ENCODE assay signal across 1 cellular context in the genomic region with DNA sequence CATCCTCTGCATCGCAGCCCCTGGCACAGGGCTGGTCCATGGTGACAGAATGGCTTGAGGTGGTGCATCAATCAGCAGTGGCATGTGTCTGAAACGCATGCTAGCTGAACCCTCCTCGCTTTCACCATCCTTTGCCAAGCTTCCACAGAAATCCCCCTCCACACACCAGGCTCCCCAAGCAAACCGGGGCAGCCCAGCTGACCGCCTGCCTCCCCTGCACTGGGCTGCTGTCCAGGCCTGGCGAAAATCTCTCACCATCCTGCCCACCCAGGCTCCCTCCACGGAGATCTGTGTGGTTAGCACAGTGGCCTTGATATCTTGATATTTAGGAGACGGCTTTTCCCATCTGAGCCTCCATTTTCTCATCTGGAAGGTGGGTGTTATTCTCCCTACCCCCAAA.
TF ChIP-seq lines count a peak whose summit lies in the region.

No MANE protein-coding gene starts in this region.

TF ChIP-seq in H1, 55 proteins besides CTCF, POLR2A, EP300 and RAD21:
- TF ChIP-seq BACH1 (IDR thresholded peaks at IDR 0.05; ENCODE audit: low read length) (no peak), SUZ12 (IDR thresholded peaks at IDR 0.05; ENCODE audit: low read length) (no peak), GTF2F1 (IDR thresholded peaks at IDR 0.05; ENCODE audit: borderline replicate concordance, low read depth, low read length) (no peak), RNF2 (IDR thresholded peaks at IDR 0.05; ENCODE audit: borderline replicate concordance, low read depth, low read length, missing control alignments, poor library complexity, severe bottlenecking) (no peak)
